ENCODE assay signal across 1 cellular context in genomic region chr12:47777151-47777550, GRCh38.
TF ChIP-seq lines count a peak whose summit lies in the region.

No MANE protein-coding gene starts in this region.

TF ChIP-seq in K562, 482 proteins besides CTCF, POLR2A, EP300 and RAD21:
- TF ChIP-seq FOXM1 (IDR thresholded peaks at IDR 0.05; ENCODE audit: low read depth): no peak
- no peak for TF ChIP-seq FOXM1 (CRISPR knock-in tag; IDR thresholded peaks at IDR 0.05; ENCODE audit: low read depth)
- no peak for TF ChIP-seq ZFP30 (CRISPR knock-in tag; IDR thresholded peaks at IDR 0.05; ENCODE audit: borderline replicate concordance)
- TF ChIP-seq MAX (CRISPR knock-in tag; IDR thresholded peaks at IDR 0.05): 0 out of 2 replicates have a peak, but pooled peaks have one; percentile 23
- TF ChIP-seq ZNF639 (CRISPR knock-in tag; conservative IDR thresholded peaks at IDR 0.05 in 1 of 2, IDR thresholded peaks at IDR 0.05 in 1 of 2): 0 out of 4 replicates have a peak, but pooled peaks of 1 of the 2 experiments have one; percentile 13
- peak; percentile 16; the same call in 1 of the 2 replicates for TF ChIP-seq GABPA (tag; conservative IDR thresholded peaks at IDR 0.05; ENCODE audit: low read depth)
- TF ChIP-seq NCOR1 (IDR thresholded peaks at IDR 0.05): no peak
- no peak for TF ChIP-seq ZNF224 (CRISPR knock-in tag; IDR thresholded peaks at IDR 0.05)
- 0 out of 2 replicates have a peak, but pooled peaks have one; percentile 4 for TF ChIP-seq ZBTB26 (CRISPR knock-in tag; IDR thresholded peaks at IDR 0.05)
- TF ChIP-seq MTF1 (CRISPR knock-in tag; IDR thresholded peaks at IDR 0.05; ENCODE audit: borderline replicate concordance): no peak
- no peak for TF ChIP-seq MECOM (CRISPR knock-in tag; IDR thresholded peaks at IDR 0.05)
- TF ChIP-seq ZKSCAN3 (CRISPR knock-in tag; IDR thresholded peaks at IDR 0.05): no peak
- no peak for TF ChIP-seq ZNF175 (CRISPR knock-in tag; IDR thresholded peaks at IDR 0.05; ENCODE audit: low read depth)
- TF ChIP-seq ZNF184 (CRISPR knock-in tag; IDR thresholded peaks at IDR 0.05): no peak
- no peak for TF ChIP-seq KDM1A (IDR thresholded peaks at IDR 0.05)
- no peak for TF ChIP-seq ZNF436 (CRISPR knock-in tag; IDR thresholded peaks at IDR 0.05)
- TF ChIP-seq RREB1 (CRISPR knock-in tag; IDR thresholded peaks at IDR 0.05): no peak
- no peak for TF ChIP-seq ZNF12 (CRISPR knock-in tag; IDR thresholded peaks at IDR 0.05)
- no peak for TF ChIP-seq ZNF197 (CRISPR knock-in tag; IDR thresholded peaks at IDR 0.05; ENCODE audit: low read depth)
- TF ChIP-seq POLR2AphosphoS5 (IDR thresholded peaks at IDR 0.05; ENCODE audit: control insufficient read depth, insufficient read depth, low read depth, low read length): no peak
- no peak for TF ChIP-seq SUPT5H (IDR thresholded peaks at IDR 0.05)
- no peak for TF ChIP-seq TFE3 (CRISPR knock-in tag; IDR thresholded peaks at IDR 0.05)
- no peak for TF ChIP-seq BRD4 (IDR thresholded peaks at IDR 0.05)
- TF ChIP-seq FOXA3 (CRISPR knock-in tag; conservative IDR thresholded peaks at IDR 0.05 in 1 of 2, IDR thresholded peaks at IDR 0.05 in 1 of 2): 0 out of 4 replicates have a peak, but pooled peaks of 1 of the 2 experiments have one; percentile 30
- TF ChIP-seq POU5F1 (IDR thresholded peaks at IDR 0.05; ENCODE audit: borderline replicate concordance, low read depth, low read length, partially characterized antibody): no peak
- no peak for TF ChIP-seq ZFP91 (CRISPR knock-in tag; IDR thresholded peaks at IDR 0.05)
- TF ChIP-seq HMBOX1 (IDR thresholded peaks at IDR 0.05): no peak
- no peak for TF ChIP-seq GATAD2A (IDR thresholded peaks at IDR 0.05)
- TF ChIP-seq ZNF511 (CRISPR knock-in tag; IDR thresholded peaks at IDR 0.05): 0 out of 2 replicates have a peak, but pooled peaks have one; percentile 28
- TF ChIP-seq MCM7 (IDR thresholded peaks at IDR 0.05): no peak
- TF ChIP-seq ZNF41 (CRISPR knock-in tag; conservative IDR thresholded peaks at IDR 0.05): no peak
- TF ChIP-seq ZBTB2 (IDR thresholded peaks at IDR 0.05): no peak
- TF ChIP-seq RBBP5 (IDR thresholded peaks at IDR 0.05; ENCODE audit: borderline replicate concordance, insufficient read depth, low read length, poor library complexity, severe bottlenecking): peak; percentile 33
- no peak for TF ChIP-seq CBFB (CRISPR knock-in tag; IDR thresholded peaks at IDR 0.05)
- TF ChIP-seq SP1 (CRISPR knock-in tag; IDR thresholded peaks at IDR 0.05): no peak
- no peak for TF ChIP-seq ZNF644 (tag; IDR thresholded peaks at IDR 0.05; ENCODE audit: low read depth)
- 0 out of 2 replicates have a peak, but pooled peaks have one; percentile 2 for TF ChIP-seq CEBPG (CRISPR knock-in tag; IDR thresholded peaks at IDR 0.05)
- TF ChIP-seq CEBPG (tag; conservative IDR thresholded peaks at IDR 0.05 in 1 of 2, IDR thresholded peaks at IDR 0.05 in 1 of 2): no peak
- TF ChIP-seq ESRRA (IDR thresholded peaks at IDR 0.05; ENCODE audit: borderline replicate concordance, low read depth): no peak
- no peak for TF ChIP-seq TEAD2 (tag; IDR thresholded peaks at IDR 0.05)
- no peak for TF ChIP-seq NR1H2 (CRISPR knock-in tag; IDR thresholded peaks at IDR 0.05)
- TF ChIP-seq MAFF (IDR thresholded peaks at IDR 0.05; ENCODE audit: low read length): no peak
- no peak for TF ChIP-seq LCOR (CRISPR knock-in tag; IDR thresholded peaks at IDR 0.05)
- no peak for TF ChIP-seq ZNF717 (CRISPR knock-in tag; IDR thresholded peaks at IDR 0.05)
- TF ChIP-seq GATAD2B (IDR thresholded peaks at IDR 0.05; ENCODE audit: borderline replicate concordance): no peak
- no peak for TF ChIP-seq CHD1 (IDR thresholded peaks at IDR 0.05; ENCODE audit: low read length)
- TF ChIP-seq HOMEZ (CRISPR knock-in tag; IDR thresholded peaks at IDR 0.05): no peak
